Comparison of ENCODE assay signal across 1 cellular context in genomic region chr16:1929578-1930337, GRCh38.
A peak's percentile ranks its signal among the peaks of the same experiment; 100 is the strongest.
TF ChIP-seq lines count a peak whose summit lies in the region.

No MANE protein-coding gene starts in this region.

TF ChIP-seq in K562, 482 proteins besides CTCF, POLR2A, EP300 and RAD21 (continued from another document and continues in another):
- TF ChIP-seq CUX1 (CRISPR knock-in tag; IDR thresholded peaks at IDR 0.05): no peak
- TF ChIP-seq PRPF4 (IDR thresholded peaks at IDR 0.05; ENCODE audit: insufficient read depth, low read depth, low read length, poor library complexity, severe bottlenecking): no peak
- peak; percentile 92 for TF ChIP-seq ZBTB7A (IDR thresholded peaks at IDR 0.05; ENCODE audit: borderline replicate concordance, control insufficient read depth, low read depth, low read length)
- TF ChIP-seq, protein P1, sequence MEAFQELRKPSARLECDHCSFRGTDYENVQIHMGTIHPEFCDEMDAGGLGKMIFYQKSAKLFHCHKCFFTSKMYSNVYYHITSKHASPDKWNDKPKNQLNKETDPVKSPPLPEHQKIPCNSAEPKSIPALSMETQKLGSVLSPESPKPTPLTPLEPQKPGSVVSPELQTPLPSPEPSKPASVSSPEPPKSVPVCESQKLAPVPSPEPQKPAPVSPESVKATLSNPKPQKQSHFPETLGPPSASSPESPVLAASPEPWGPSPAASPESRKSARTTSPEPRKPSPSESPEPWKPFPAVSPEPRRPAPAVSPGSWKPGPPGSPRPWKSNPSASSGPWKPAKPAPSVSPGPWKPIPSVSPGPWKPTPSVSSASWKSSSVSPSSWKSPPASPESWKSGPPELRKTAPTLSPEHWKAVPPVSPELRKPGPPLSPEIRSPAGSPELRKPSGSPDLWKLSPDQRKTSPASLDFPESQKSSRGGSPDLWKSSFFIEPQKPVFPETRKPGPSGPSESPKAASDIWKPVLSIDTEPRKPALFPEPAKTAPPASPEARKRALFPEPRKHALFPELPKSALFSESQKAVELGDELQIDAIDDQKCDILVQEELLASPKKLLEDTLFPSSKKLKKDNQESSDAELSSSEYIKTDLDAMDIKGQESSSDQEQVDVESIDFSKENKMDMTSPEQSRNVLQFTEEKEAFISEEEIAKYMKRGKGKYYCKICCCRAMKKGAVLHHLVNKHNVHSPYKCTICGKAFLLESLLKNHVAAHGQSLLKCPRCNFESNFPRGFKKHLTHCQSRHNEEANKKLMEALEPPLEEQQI (IDR thresholded peaks at IDR 0.05): no peak
- TF ChIP-seq ZNF76 (CRISPR knock-in tag; IDR thresholded peaks at IDR 0.05; ENCODE audit: borderline replicate concordance): peak; percentile 8; the same call in 1 of the 2 replicates
- no peak for TF ChIP-seq BCL6 (CRISPR knock-in tag; IDR thresholded peaks at IDR 0.05)
- no peak for TF ChIP-seq MCM2 (IDR thresholded peaks at IDR 0.05; ENCODE audit: low read depth)
- no peak for TF ChIP-seq ZNF311 (CRISPR knock-in tag; IDR thresholded peaks at IDR 0.05)
- no peak for TF ChIP-seq MIER1 (IDR thresholded peaks at IDR 0.05; ENCODE audit: low read depth)
- TF ChIP-seq FIP1L1 (IDR thresholded peaks at IDR 0.05; ENCODE audit: low read depth, low read length, poor library complexity, severe bottlenecking): peak; percentile 89
- no peak for TF ChIP-seq TRIM28 (IDR thresholded peaks at IDR 0.05)
- no peak for TF ChIP-seq NCOA4 (IDR thresholded peaks at IDR 0.05; ENCODE audit: partially characterized antibody)
- TF ChIP-seq HDAC2 (IDR thresholded peaks at IDR 0.05): no peak
- TF ChIP-seq ZNF589 (CRISPR knock-in tag; IDR thresholded peaks at IDR 0.05; ENCODE audit: low read depth): no peak
- TF ChIP-seq FOXK1 (CRISPR knock-in tag; IDR thresholded peaks at IDR 0.05; ENCODE audit: borderline replicate concordance): no peak
- TF ChIP-seq ZNF511 (CRISPR knock-in tag; IDR thresholded peaks at IDR 0.05): peak; percentile 94
- TF ChIP-seq FOXJ2 (tag; IDR thresholded peaks at IDR 0.05): no peak
- TF ChIP-seq PHB2 (IDR thresholded peaks at IDR 0.05; ENCODE audit: low read depth): no peak
- TF ChIP-seq CHD1 (IDR thresholded peaks at IDR 0.05; ENCODE audit: low read length): no peak
- no peak for TF ChIP-seq TRIM24 (IDR thresholded peaks at IDR 0.05)
- no peak for TF ChIP-seq CAMTA2 (CRISPR knock-in tag; conservative IDR thresholded peaks at IDR 0.05)
- TF ChIP-seq NR1H2 (CRISPR knock-in tag; IDR thresholded peaks at IDR 0.05): 0 out of 2 replicates have a peak, but pooled peaks have one; percentile 81
- TF ChIP-seq, protein P2, sequence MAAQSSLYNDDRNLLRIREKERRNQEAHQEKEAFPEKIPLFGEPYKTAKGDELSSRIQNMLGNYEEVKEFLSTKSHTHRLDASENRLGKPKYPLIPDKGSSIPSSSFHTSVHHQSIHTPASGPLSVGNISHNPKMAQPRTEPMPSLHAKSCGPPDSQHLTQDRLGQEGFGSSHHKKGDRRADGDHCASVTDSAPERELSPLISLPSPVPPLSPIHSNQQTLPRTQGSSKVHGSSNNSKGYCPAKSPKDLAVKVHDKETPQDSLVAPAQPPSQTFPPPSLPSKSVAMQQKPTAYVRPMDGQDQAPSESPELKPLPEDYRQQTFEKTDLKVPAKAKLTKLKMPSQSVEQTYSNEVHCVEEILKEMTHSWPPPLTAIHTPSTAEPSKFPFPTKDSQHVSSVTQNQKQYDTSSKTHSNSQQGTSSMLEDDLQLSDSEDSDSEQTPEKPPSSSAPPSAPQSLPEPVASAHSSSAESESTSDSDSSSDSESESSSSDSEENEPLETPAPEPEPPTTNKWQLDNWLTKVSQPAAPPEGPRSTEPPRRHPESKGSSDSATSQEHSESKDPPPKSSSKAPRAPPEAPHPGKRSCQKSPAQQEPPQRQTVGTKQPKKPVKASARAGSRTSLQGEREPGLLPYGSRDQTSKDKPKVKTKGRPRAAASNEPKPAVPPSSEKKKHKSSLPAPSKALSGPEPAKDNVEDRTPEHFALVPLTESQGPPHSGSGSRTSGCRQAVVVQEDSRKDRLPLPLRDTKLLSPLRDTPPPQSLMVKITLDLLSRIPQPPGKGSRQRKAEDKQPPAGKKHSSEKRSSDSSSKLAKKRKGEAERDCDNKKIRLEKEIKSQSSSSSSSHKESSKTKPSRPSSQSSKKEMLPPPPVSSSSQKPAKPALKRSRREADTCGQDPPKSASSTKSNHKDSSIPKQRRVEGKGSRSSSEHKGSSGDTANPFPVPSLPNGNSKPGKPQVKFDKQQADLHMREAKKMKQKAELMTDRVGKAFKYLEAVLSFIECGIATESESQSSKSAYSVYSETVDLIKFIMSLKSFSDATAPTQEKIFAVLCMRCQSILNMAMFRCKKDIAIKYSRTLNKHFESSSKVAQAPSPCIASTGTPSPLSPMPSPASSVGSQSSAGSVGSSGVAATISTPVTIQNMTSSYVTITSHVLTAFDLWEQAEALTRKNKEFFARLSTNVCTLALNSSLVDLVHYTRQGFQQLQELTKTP (IDR thresholded peaks at IDR 0.05; ENCODE audit: low read depth in 1 of 2, partially characterized antibody in 2 of 2): no peak
- TF ChIP-seq MECOM (CRISPR knock-in tag; IDR thresholded peaks at IDR 0.05): no peak
- TF ChIP-seq ELF1 (tag; IDR thresholded peaks at IDR 0.05): no peak
- TF ChIP-seq NFRKB (IDR thresholded peaks at IDR 0.05; ENCODE audit: low read depth): no peak
- TF ChIP-seq BCLAF1 (IDR thresholded peaks at IDR 0.05; ENCODE audit: borderline replicate concordance in 1 of 2, control insufficient read depth in 1 of 2, low read depth in 2 of 2, low read length in 1 of 2): no peak
- no peak for TF ChIP-seq CBFA2T2 (conservative IDR thresholded peaks at IDR 0.05)
- TF ChIP-seq ZNF57 (CRISPR knock-in tag; IDR thresholded peaks at IDR 0.05): no peak
- TF ChIP-seq ZBTB26 (CRISPR knock-in tag; IDR thresholded peaks at IDR 0.05): no peak
- TF ChIP-seq ZNF408 (CRISPR knock-in tag; IDR thresholded peaks at IDR 0.05; ENCODE audit: low read depth): no peak
- no peak for TF ChIP-seq MAFG (tag; conservative IDR thresholded peaks at IDR 0.05)
- TF ChIP-seq CBFB (CRISPR knock-in tag; IDR thresholded peaks at IDR 0.05): peak; percentile 56; the same call in 1 of the 2 replicates
- TF ChIP-seq CCNT2 (IDR thresholded peaks at IDR 0.05; ENCODE audit: borderline replicate concordance, extremely low read depth, insufficient read length, low read depth, low read length): peak; percentile 77
- TF ChIP-seq BCOR (IDR thresholded peaks at IDR 0.05): no peak
- no peak for TF ChIP-seq KDM2B (CRISPR knock-in tag; IDR thresholded peaks at IDR 0.05)
- TF ChIP-seq CBX2 (IDR thresholded peaks at IDR 0.05; ENCODE audit: insufficient read depth, low read length, poor library complexity, severe bottlenecking): no peak
- TF ChIP-seq, protein P3, sequence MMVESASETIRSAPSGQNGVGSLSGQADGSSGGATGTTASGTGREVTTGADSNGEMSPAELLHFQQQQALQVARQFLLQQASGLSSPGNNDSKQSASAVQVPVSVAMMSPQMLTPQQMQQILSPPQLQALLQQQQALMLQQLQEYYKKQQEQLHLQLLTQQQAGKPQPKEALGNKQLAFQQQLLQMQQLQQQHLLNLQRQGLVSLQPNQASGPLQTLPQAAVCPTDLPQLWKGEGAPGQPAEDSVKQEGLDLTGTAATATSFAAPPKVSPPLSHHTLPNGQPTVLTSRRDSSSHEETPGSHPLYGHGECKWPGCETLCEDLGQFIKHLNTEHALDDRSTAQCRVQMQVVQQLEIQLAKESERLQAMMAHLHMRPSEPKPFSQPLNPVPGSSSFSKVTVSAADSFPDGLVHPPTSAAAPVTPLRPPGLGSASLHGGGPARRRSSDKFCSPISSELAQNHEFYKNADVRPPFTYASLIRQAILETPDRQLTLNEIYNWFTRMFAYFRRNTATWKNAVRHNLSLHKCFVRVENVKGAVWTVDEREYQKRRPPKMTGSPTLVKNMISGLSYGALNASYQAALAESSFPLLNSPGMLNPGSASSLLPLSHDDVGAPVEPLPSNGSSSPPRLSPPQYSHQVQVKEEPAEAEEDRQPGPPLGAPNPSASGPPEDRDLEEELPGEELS (CRISPR knock-in tag; IDR thresholded peaks at IDR 0.05; ENCODE audit: borderline replicate concordance): no peak
- TF ChIP-seq CBX8 (IDR thresholded peaks at IDR 0.05; ENCODE audit: borderline replicate concordance, extremely low read depth, low read depth, low read length, poor library complexity, severe bottlenecking): no peak
- TF ChIP-seq ZNF830 (CRISPR knock-in tag; IDR thresholded peaks at IDR 0.05): no peak
- TF ChIP-seq TEAD2 (tag; IDR thresholded peaks at IDR 0.05): no peak
- TF ChIP-seq TARDBP (IDR thresholded peaks at IDR 0.05): no peak
- no peak for TF ChIP-seq POLR2AphosphoS5 (IDR thresholded peaks at IDR 0.05; ENCODE audit: control insufficient read depth, insufficient read depth, low read depth, low read length)
- TF ChIP-seq LEF1 (IDR thresholded peaks at IDR 0.05): no peak
- no peak for TF ChIP-seq NFIX (CRISPR knock-in tag; IDR thresholded peaks at IDR 0.05; ENCODE audit: low read depth)
- TF ChIP-seq SRSF1 (IDR thresholded peaks at IDR 0.05; ENCODE audit: low read depth, low read length): no peak
- no peak for TF ChIP-seq ZBTB8A (IDR thresholded peaks at IDR 0.05; ENCODE audit: partially characterized antibody)
- peak; percentile 71 for TF ChIP-seq KDM5B (IDR thresholded peaks at IDR 0.05; ENCODE audit: insufficient replicate concordance, low read depth, low read length)
- TF ChIP-seq ZBTB17 (CRISPR knock-in tag; IDR thresholded peaks at IDR 0.05): no peak; the same call in 1 of the 2 replicates
- no peak for TF ChIP-seq ARID1B (IDR thresholded peaks at IDR 0.05)
- no peak for TF ChIP-seq IFI16 (CRISPR knock-in tag; IDR thresholded peaks at IDR 0.05)
- TF ChIP-seq KAT8 (IDR thresholded peaks at IDR 0.05; ENCODE audit: low read depth): no peak
- no peak for TF ChIP-seq ASH1L (IDR thresholded peaks at IDR 0.05; ENCODE audit: borderline replicate concordance, low read depth, partially characterized antibody)
- TF ChIP-seq RBM14 (IDR thresholded peaks at IDR 0.05; ENCODE audit: borderline replicate concordance, insufficient read depth, low read depth, low read length): 0 out of 2 replicates have a peak, but pooled peaks have one; percentile 67
